ENCODE assay signal across 1 cellular context in genomic region chr11:47270331-47271271, GRCh38.
TF ChIP-seq lines count a peak whose summit lies in the region.

No MANE protein-coding gene starts in this region.

TF ChIP-seq in K562, 482 proteins besides CTCF, POLR2A, EP300 and RAD21 (continues in another document):
- TF ChIP-seq PCBP2 (IDR thresholded peaks at IDR 0.05; ENCODE audit: low read depth, low read length, poor library complexity, severe bottlenecking) (no peak), ZBTB1 (CRISPR knock-in tag; IDR thresholded peaks at IDR 0.05; ENCODE audit: borderline replicate concordance, low read depth) (0 out of 2 replicates have a peak, but pooled peaks have one; percentile 41), MNT (conservative IDR thresholded peaks at IDR 0.05) (0 out of 4 replicates have a peak, but pooled peaks of 1 of the 2 experiments have one; percentile 8), ZNF217 (CRISPR knock-in tag; IDR thresholded peaks at IDR 0.05) (no peak), MAFK (IDR thresholded peaks at IDR 0.05; ENCODE audit: low read length) (peak; percentile 40; the same call in 1 of the 2 replicates), ZNF280A (IDR thresholded peaks at IDR 0.05; ENCODE audit: low read depth, partially characterized antibody) (no peak), SNRNP70 (optimal IDR thresholded peaks at IDR 0.05; ENCODE audit: low read depth, low read length) (no peak), MCM7 (IDR thresholded peaks at IDR 0.05) (no peak), HSF4 (CRISPR knock-in tag; IDR thresholded peaks at IDR 0.05; ENCODE audit: borderline replicate concordance) (no peak), MTA3 (IDR thresholded peaks at IDR 0.05; ENCODE audit: borderline replicate concordance) (0 out of 2 replicates have a peak, but pooled peaks have one; percentile 23), MAFF (IDR thresholded peaks at IDR 0.05; ENCODE audit: low read length) (0 out of 2 replicates have a peak, but pooled peaks have one; percentile 8), FUS (optimal IDR thresholded peaks at IDR 0.05; ENCODE audit: low read depth, low read length) (no peak), UBTF (IDR thresholded peaks at IDR 0.05; ENCODE audit: borderline replicate concordance in 1 of 2, low read depth in 2 of 2, low read length in 2 of 2) (0 out of 4 replicates have a peak, but pooled peaks have one; percentile 28 to 77), HDAC1 (IDR thresholded peaks at IDR 0.05) (peak in 1 of 2 experiments; percentile 27; a peak in 2 of 4 replicates), TEAD4 (IDR thresholded peaks at IDR 0.05; ENCODE audit: low read length) (0 out of 2 replicates have a peak, but pooled peaks have one; percentile 38), TEAD4 (CRISPR knock-in tag; IDR thresholded peaks at IDR 0.05; ENCODE audit: borderline replicate concordance) (no peak), ZBTB40 (IDR thresholded peaks at IDR 0.05) (0 out of 2 replicates have a peak, but pooled peaks have one; percentile 30), ZBTB40 (CRISPR knock-in tag; IDR thresholded peaks at IDR 0.05) (no peak), CTBP1 (IDR thresholded peaks at IDR 0.05; ENCODE audit: borderline replicate concordance) (peak; percentile 90), ESRRA (IDR thresholded peaks at IDR 0.05; ENCODE audit: borderline replicate concordance, low read depth) (peak; percentile 84; the same call in 1 of the 2 replicates), CBX8 (IDR thresholded peaks at IDR 0.05; ENCODE audit: borderline replicate concordance, extremely low read depth, low read depth, low read length, poor library complexity, severe bottlenecking) (no peak), ZNF764 (CRISPR knock-in tag; IDR thresholded peaks at IDR 0.05; ENCODE audit: low read depth) (no peak), PKNOX1 (IDR thresholded peaks at IDR 0.05) (peak; percentile 66), GABPB1 (CRISPR knock-in tag; IDR thresholded peaks at IDR 0.05) (peak; percentile 38; the same call in 1 of the 2 replicates), CCNT2 (IDR thresholded peaks at IDR 0.05; ENCODE audit: borderline replicate concordance, extremely low read depth, insufficient read length, low read depth, low read length) (no peak), TBP (optimal IDR thresholded peaks at IDR 0.05; ENCODE audit: low read depth, low read length) (peak; percentile 28), ZNF707 (CRISPR knock-in tag; conservative IDR thresholded peaks at IDR 0.05) (no peak), IRF1 (CRISPR knock-in tag; IDR thresholded peaks at IDR 0.05; ENCODE audit: borderline replicate concordance) (no peak), TCF7L2 (IDR thresholded peaks at IDR 0.05; ENCODE audit: low read depth, low read length) (no peak), SFPQ (IDR thresholded peaks at IDR 0.05; ENCODE audit: low read depth, low read length) (no peak), ZNF316 (IDR thresholded peaks at IDR 0.05) (0 out of 2 replicates have a peak, but pooled peaks have one; percentile 6), OTX1 (CRISPR knock-in tag; IDR thresholded peaks at IDR 0.05) (0 out of 2 replicates have a peak, but pooled peaks have one; percentile 14)
